In the genomic region with DNA sequence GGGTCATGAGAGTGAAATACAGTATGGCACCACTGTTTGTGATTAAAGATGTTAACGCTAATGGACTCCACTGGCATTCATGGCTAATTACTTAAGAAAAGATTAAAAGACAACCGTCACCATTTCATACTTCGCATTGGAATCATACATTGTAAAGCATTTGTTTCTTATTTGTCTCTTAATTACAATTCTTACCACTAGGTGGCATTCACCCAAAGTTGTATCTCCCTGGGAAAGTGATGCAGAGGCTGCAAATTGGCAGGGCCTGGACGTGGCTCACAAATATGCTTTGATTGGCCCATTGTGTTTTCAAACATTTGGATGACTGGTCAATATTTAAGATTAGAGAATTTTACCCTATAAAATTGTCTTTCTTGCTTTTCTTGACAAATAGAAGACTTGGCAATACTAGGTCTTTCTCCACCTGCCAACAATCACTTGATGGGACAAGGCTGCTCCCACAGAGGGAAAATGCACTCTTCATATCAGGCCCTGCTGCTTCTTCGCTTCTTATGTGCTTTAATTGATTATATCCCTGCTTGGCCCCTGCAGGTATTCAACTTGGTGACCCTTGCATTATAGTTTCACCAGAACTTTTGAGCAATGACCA, we compare ENCODE assay signal across 8 cellular contexts.
DNase-seq lines count a peak whose midpoint lies in the region; ATAC-seq and TF ChIP-seq lines count a peak whose summit lies in the region.

No MANE protein-coding gene starts in this region.

- H3K27me3 Mint-ChIP-seq in natural killer cell (ENCODE audit: low read depth in 2 of 2) (peaks cover 5 to 15% of the 10 kb centered on the region in 2 donors), glutamatergic neuron (ENCODE audit: unreplicated experiment) (no peaks in the 10 kb centered on the region)
- peaks cover 0 to 6% of the 10 kb centered on the region in 2 donors for H3K27me3 Mint-ChIP-seq in natural killer cell treated with Interleukin-12 subunit alpha and Interleukin-12 subunit beta and Interleukin-15 and Interleukin-18, amount 100 ng/mL, for 72 hours

- ATAC-seq in natural killer cell: peak; percentile 69 to 81 (median 70)
- no peak for ATAC-seq in natural killer cell treated with Interleukin-12 subunit alpha and Interleukin-12 subunit beta and Interleukin-15 and Interleukin-18, amount 100 ng/mL, for 72 hours

- H3K27ac Mint-ChIP-seq in natural killer cell (no peak overlapping the region), glutamatergic neuron (ENCODE audit: unreplicated experiment) (no peak overlapping the region)
- H3K27ac Mint-ChIP-seq in natural killer cell treated with Interleukin-12 subunit alpha and Interleukin-12 subunit beta and Interleukin-15 and Interleukin-18, amount 100 ng/mL, for 72 hours: no peak overlapping the region

- TF ChIP-seq CTCF in natural killer cell (IDR thresholded peaks at IDR 0.05): peak; percentile 84
- peak; percentile 55 for TF ChIP-seq CTCF in HFF-Myc (IDR thresholded peaks at IDR 0.05; ENCODE audit: low read depth, low read length, missing control alignments)
- TF ChIP-seq CTCF in glutamatergic neuron (IDR thresholded peaks at IDR 0.05; ENCODE audit: partially characterized antibody, unreplicated experiment): peak; percentile 88

- H3K4me3 Mint-ChIP-seq in natural killer cell: no peak overlapping the region
- H3K4me3 Mint-ChIP-seq in natural killer cell treated with Interleukin-12 subunit alpha and Interleukin-12 subunit beta and Interleukin-15 and Interleukin-18, amount 100 ng/mL, for 72 hours: no peak overlapping the region
- H3K4me3 Mint-ChIP-seq in glutamatergic neuron (ENCODE audit: unreplicated experiment): no peak overlapping the region

- no peak overlapping the region for H3K4me3 ChIP-seq in HFF-Myc (replicated peaks; ENCODE audit: low read depth, low read length)

- intact Hi-C loops in natural killer cell (cut with micrococcal nuclease): loop anchor here (2.0 to 10.0 kb wide), 4 partner anchors 56 to 555 kb away; no protein-coding TSS in a partner anchor

- H3K4me1 Mint-ChIP-seq in natural killer cell: no peaks in the 10 kb centered on the region
- peaks cover 0 to 7% of the 10 kb centered on the region in 2 donors for H3K4me1 Mint-ChIP-seq in natural killer cell treated with Interleukin-12 subunit alpha and Interleukin-12 subunit beta and Interleukin-15 and Interleukin-18, amount 100 ng/mL, for 72 hours (ENCODE audit: low read depth in 2 of 2)
- no peaks in the 10 kb centered on the region for H3K4me1 Mint-ChIP-seq in glutamatergic neuron (ENCODE audit: low read depth, unreplicated experiment)

- DNase-seq in natural killer cell (no peak), HFF-Myc (ENCODE audit: extremely low read depth, low read depth) (peak; percentile 14), NCI-H2171 treated with DMSO at 0.1 percent for 48 hours (lab: John Stamatoyannopoulos, UW) (peak; percentile 56), glutamatergic neuron (peak; percentile 20), putamen (ENCODE audit: low spot score) (peak; percentile 36), NCI-H187 treated with DMSO at 0.1 percent for 48 hours (lab: John Stamatoyannopoulos, UW) (no peak)
- no peak for DNase-seq in natural killer cell treated with Interleukin-12 subunit alpha and Interleukin-12 subunit beta and Interleukin-15 and Interleukin-18, amount 100 ng/mL, for 72 hours (ENCODE audit: low spot score)
- peak; percentile 17 for DNase-seq in activated CD4-positive, alpha-beta T cell treated with anti-CD3 and anti-CD28 coated beads for 48 hours

- H3K36me3 Mint-ChIP-seq in natural killer cell: no peaks in the 10 kb centered on the region
- no peaks in the 10 kb centered on the region for H3K36me3 Mint-ChIP-seq in natural killer cell treated with Interleukin-12 subunit alpha and Interleukin-12 subunit beta and Interleukin-15 and Interleukin-18, amount 100 ng/mL, for 72 hours
- H3K36me3 Mint-ChIP-seq in glutamatergic neuron (ENCODE audit: unreplicated experiment): no peaks in the 10 kb centered on the region

- no peaks in the 10 kb centered on the region for H3K9me3 Mint-ChIP-seq in natural killer cell
- H3K9me3 Mint-ChIP-seq in natural killer cell treated with Interleukin-12 subunit alpha and Interleukin-12 subunit beta and Interleukin-15 and Interleukin-18, amount 100 ng/mL, for 72 hours: no peaks in the 10 kb centered on the region
- peaks cover 2% of the 10 kb centered on the region for H3K9me3 Mint-ChIP-seq in glutamatergic neuron (ENCODE audit: unreplicated experiment)

Comparison
In these comparisons a context has a peak if more than half of its experiments do, and no peak if none do; other contexts are left out.
1. ATAC-seq: peak in natural killer cell (3 of 3); none in natural killer cell treated with Interleukin-12 subunit alpha and Interleukin-12 subunit beta and Interleukin-15 and Interleukin-18, amount 100 ng/mL, for 72 hours (0 of 2).
2. DNase-seq: peak in HFF-Myc (single experiment), NCI-H2171 treated with DMSO at 0.1 percent for 48 hours (single experiment), activated CD4-positive, alpha-beta T cell treated with anti-CD3 and anti-CD28 coated beads for 48 hours (single experiment), glutamatergic neuron (single experiment) and putamen (single experiment); none in natural killer cell (single experiment), natural killer cell treated with Interleukin-12 subunit alpha and Interleukin-12 subunit beta and Interleukin-15 and Interleukin-18, amount 100 ng/mL, for 72 hours (single experiment) and NCI-H187 treated with DMSO at 0.1 percent for 48 hours (single experiment).
3. Peak in every context shown above with its lines, with median percentiles within 50 percentile points of each other: CTCF ChIP-seq.